ENCODE assay signal across 13 cellular contexts in genomic region chr12:1994429-1995143, GRCh38. TPM values are rescaled to one million over a fixed set of nuclear protein-coding genes. Genes with fewer than 3 reads are reported as not detected.
DNase-seq lines count a peak whose midpoint lies in the region; ATAC-seq and TF ChIP-seq lines count a peak whose summit lies in the region.
"Had no signal": no experiment of that assay in that cellular context is flagged by ENCODE, and none has a peak within 500 bp of the region (broad histone marks: within the 10 kb centered on the region; RNA-seq: fewer than 3 reads in every experiment).

No MANE protein-coding gene starts in this region.

- peak; percentile 45 for DNase-seq in H7
- no peak for DNase-seq in SK-N-MC (ENCODE audit: low read depth, low spot score)
- DNase-seq in fibroblast of lung (ENCODE audit: low read depth in 2 of 2): no peak
- DNase-seq in sigmoid colon: no peak
- DNase-seq in posterior vena cava (ENCODE audit: low spot score): no peak
- DNase-seq in AG20443 (ENCODE audit: low spot score): no peak
- DNase-seq in SW480 (ENCODE audit: low spot score): no peak
- DNase-seq: activated CD4-positive, alpha-beta T cell treated with anti-CD3 and anti-CD28 coated beads, Interleukin-2, amount 50 U/mL, for 4 hours; activated naive CD4-positive, alpha-beta T cell treated with Interleukin-2 at 50 U/mL for 16 hours; mesendoderm; NCI-H1092 had no signal

- peaks cover 23% of the 10 kb centered on the region for H3K4me1 ChIP-seq in fibroblast of lung (ENCODE audit: control insufficient read depth, extremely low read depth, insufficient read depth, low read length)
- H3K4me1 ChIP-seq in sigmoid colon: peaks cover 0 to 59% (median 48%) of the 10 kb centered on the region in 4 donors

- no peak for TF ChIP-seq EP300 in sigmoid colon (IDR thresholded peaks at IDR 0.05)

- H3K9me3 ChIP-seq in SK-N-MC (ENCODE audit: low read depth, low read length) (no peaks in the 10 kb centered on the region), fibroblast of lung (ENCODE audit: control insufficient read depth, insufficient read depth, low read depth, low read length) (no peaks in the 10 kb centered on the region), sigmoid colon (no peaks in the 10 kb centered on the region)

- H3K27ac ChIP-seq in SK-N-MC (peak overlapping the region; percentile 84), fibroblast of lung (ENCODE audit: insufficient read depth, low read length) (peak overlapping the region; percentile 78), sigmoid colon (peak overlapping the region; percentile 75 to 98 (median 86))
- H3K27ac ChIP-seq: cardiac muscle cell had no signal

- peak overlapping the region; percentile 67 for H3K4me2 ChIP-seq in fibroblast of lung (ENCODE audit: extremely low read depth, insufficient read depth, low read length)

- ATAC-seq in HG03432 (IDR thresholded peaks at IDR 0.05; ENCODE audit: unreplicated experiment): no peak

- H4K20me1 ChIP-seq in fibroblast of lung (ENCODE audit: control insufficient read depth, extremely low read depth, insufficient read depth, low read length): no peaks in the 10 kb centered on the region

- TF ChIP-seq POLR2A in sigmoid colon (IDR thresholded peaks at IDR 0.05): no peak

- intact Hi-C loops in sigmoid colon (cut with DNase I): no loop called here
- intact Hi-C loops in posterior vena cava (cut with DNase I): no loop called here

- peaks cover 3% of the 10 kb centered on the region for H3K36me3 ChIP-seq in H7 (replicated peaks; ENCODE audit: control insufficient read depth, insufficient read depth, low read length)
- peaks cover 29% of the 10 kb centered on the region for H3K36me3 ChIP-seq in SK-N-MC (ENCODE audit: insufficient read depth, low read length)
- peaks cover 2% of the 10 kb centered on the region for H3K36me3 ChIP-seq in fibroblast of lung (ENCODE audit: control insufficient read depth, insufficient read depth, low read length)
- peaks cover 0 to 52% (median 8%) of the 10 kb centered on the region in 4 donors for H3K36me3 ChIP-seq in sigmoid colon

- H3K27me3 ChIP-seq in H7 (ENCODE audit: control insufficient read depth, insufficient read depth, low read length) (no peaks in the 10 kb centered on the region), fibroblast of lung (ENCODE audit: control insufficient read depth, insufficient read depth, low read length) (no peaks in the 10 kb centered on the region), sigmoid colon (no peaks in the 10 kb centered on the region)
- H3K27me3 ChIP-seq: cardiac muscle cell had no signal

- peaks cover 10% of the 10 kb centered on the region for H3K79me2 ChIP-seq in fibroblast of lung (ENCODE audit: control insufficient read depth, insufficient read depth, low read length)

- H3K9ac ChIP-seq in SK-N-MC (ENCODE audit: insufficient read length): no peak overlapping the region
- H3K9ac ChIP-seq in fibroblast of lung (ENCODE audit: insufficient read depth, low read length): no peak overlapping the region

- 94 to 100% methylated on average over 1 of the region's 1 CpG for WGBS in sigmoid colon, 2 donors

- H3K4me3 ChIP-seq in H7 (ENCODE audit: insufficient read depth, low read depth, low read length): no peak overlapping the region
- peak overlapping the region; percentile 32 for H3K4me3 ChIP-seq in SK-N-MC
- H3K4me3 ChIP-seq in fibroblast of lung (replicated peaks in 1 of 4; ENCODE audit: control extremely low read depth in 1 of 4, insufficient read depth in 1 of 4, low read depth in 3 of 4, low read length in 4 of 4): peak overlapping the region in 1 of 4 experiments; percentile 4
- H3K4me3 ChIP-seq in sigmoid colon: no peak overlapping the region
- H3K4me3 ChIP-seq: cardiac muscle cell had no signal

- TF ChIP-seq CTCF in fibroblast of lung (conservative IDR thresholded peaks at IDR 0.05 in 1 of 2, IDR thresholded peaks at IDR 0.05 in 1 of 2; ENCODE audit: low read depth in 1 of 2, low read length in 2 of 2) (no peak), sigmoid colon (IDR thresholded peaks at IDR 0.05) (no peak)

- H2AFZ ChIP-seq in fibroblast of lung (ENCODE audit: low read length): no peak overlapping the region

RNA-seq across cellular contexts. Expression of gene DCP1B, which starts 9.7 kb away (rescaled TPM):
- 18.5 and 19.8 TPM in 2 replicates for total RNA-seq in H7 (2014; rRNA removed; shearing (Covaris generic))
- total RNA-seq in fibroblast of lung (10.4 and 11.3 TPM in 2 replicates), sigmoid colon (10 to 100 TPM; 24.8 to 47.7 (median 35.5) TPM), posterior vena cava (10 to 100 TPM; 14.6 to 18.0 TPM)
- polyA plus RNA-seq in fibroblast of lung (19.4 and 24.0 TPM in 2 replicates), sigmoid colon (1 to 10 TPM; 5.5 to 8.5 (median 7.2) TPM)
- polyA plus RNA-seq in fibroblast of lung (2012): 9.6 and 12.5 TPM in 2 replicates
- polyA minus RNA-seq in fibroblast of lung (ENCODE audit: low replicate concordance): 12.9 and 22.3 TPM in 2 replicates

RNA-seq across cellular contexts. Expression of gene CACNA1C, which starts 58.2 kb away (rescaled TPM):
- 0.35 and 0.89 TPM in 2 replicates for total RNA-seq in H7 (2014; rRNA removed; shearing (Covaris generic))
- 7.4 and 11.4 TPM in 2 replicates for total RNA-seq in fibroblast of lung
- polyA plus RNA-seq in fibroblast of lung: 5.4 and 7.6 TPM in 2 replicates
- 3.8 and 7.7 TPM in 2 replicates for polyA plus RNA-seq in fibroblast of lung (2012)
- 27.0 and 44.8 TPM in 2 replicates for polyA minus RNA-seq in fibroblast of lung (ENCODE audit: low replicate concordance)
- 100 to 1,000 TPM in 2 of 4 donors, 10 to 100 TPM in 2; 62.0 to 213 (median 119) TPM for total RNA-seq in sigmoid colon
- 1 to 10 TPM in 1 of 3 donors, under 1 TPM in 2; 0.46 to 7.6 (median 0.60) TPM for polyA plus RNA-seq in sigmoid colon
- total RNA-seq in posterior vena cava: 10 to 100 TPM; 71.3 to 71.8 TPM
